ENCODE assay signal across 1 cellular context in the genomic region with DNA sequence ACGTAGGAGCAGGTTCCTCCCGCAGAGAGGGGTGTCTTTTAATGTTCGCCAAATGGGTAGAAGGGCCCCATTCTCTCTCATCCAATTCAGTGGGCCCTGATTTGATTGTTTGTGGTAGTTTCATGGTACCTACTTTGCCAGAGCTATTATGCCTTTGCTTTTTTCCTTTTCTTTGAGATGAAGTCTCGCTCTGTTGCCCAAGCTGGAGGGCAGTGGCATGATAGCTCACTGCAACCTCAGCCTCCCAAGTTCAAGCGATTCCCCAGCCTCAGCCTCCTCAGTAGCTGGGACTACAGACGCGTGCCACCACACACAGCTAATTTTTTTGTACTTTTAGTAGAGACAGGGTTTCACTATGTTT.
TF ChIP-seq lines count a peak whose summit lies in the region.

No MANE protein-coding gene starts in this region.

TF ChIP-seq in IMR-90, 13 proteins besides CTCF, POLR2A, EP300 and RAD21:
- TF ChIP-seq SMC3 (IDR thresholded peaks at IDR 0.05; ENCODE audit: low read depth, low read length), result no peak
- TF ChIP-seq MXI1 (IDR thresholded peaks at IDR 0.05; ENCODE audit: borderline replicate concordance, low read depth, low read length), result no peak
- TF ChIP-seq FOS (IDR thresholded peaks at IDR 0.05; ENCODE audit: low read depth, low read length), result no peak
- TF ChIP-seq USF2 (IDR thresholded peaks at IDR 0.05; ENCODE audit: low read depth, low read length), result no peak
- no peak for TF ChIP-seq CHD1 (IDR thresholded peaks at IDR 0.05; ENCODE audit: low read depth, low read length)
- no peak for TF ChIP-seq MAZ (IDR thresholded peaks at IDR 0.05; ENCODE audit: borderline replicate concordance, low read depth, low read length)
- TF ChIP-seq NFE2L2 (IDR thresholded peaks at IDR 0.05; ENCODE audit: low read depth, low read length), result no peak
- TF ChIP-seq RFX5 (IDR thresholded peaks at IDR 0.05; ENCODE audit: low read depth, low read length), result no peak
- TF ChIP-seq MAFK (IDR thresholded peaks at IDR 0.05; ENCODE audit: low read depth, low read length), result no peak
- TF ChIP-seq, protein P1, sequence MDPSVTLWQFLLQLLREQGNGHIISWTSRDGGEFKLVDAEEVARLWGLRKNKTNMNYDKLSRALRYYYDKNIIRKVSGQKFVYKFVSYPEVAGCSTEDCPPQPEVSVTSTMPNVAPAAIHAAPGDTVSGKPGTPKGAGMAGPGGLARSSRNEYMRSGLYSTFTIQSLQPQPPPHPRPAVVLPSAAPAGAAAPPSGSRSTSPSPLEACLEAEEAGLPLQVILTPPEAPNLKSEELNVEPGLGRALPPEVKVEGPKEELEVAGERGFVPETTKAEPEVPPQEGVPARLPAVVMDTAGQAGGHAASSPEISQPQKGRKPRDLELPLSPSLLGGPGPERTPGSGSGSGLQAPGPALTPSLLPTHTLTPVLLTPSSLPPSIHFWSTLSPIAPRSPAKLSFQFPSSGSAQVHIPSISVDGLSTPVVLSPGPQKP (IDR thresholded peaks at IDR 0.05; ENCODE audit: borderline replicate concordance, low read depth, low read length), result no peak
- no peak for TF ChIP-seq RCOR1 (IDR thresholded peaks at IDR 0.05; ENCODE audit: insufficient replicate concordance, low read length)
- TF ChIP-seq BHLHE40 (IDR thresholded peaks at IDR 0.05; ENCODE audit: low read depth, low read length), result no peak
- TF ChIP-seq CEBPB (IDR thresholded peaks at IDR 0.05; ENCODE audit: low read depth, low read length), result no peak
